In the genomic region with DNA sequence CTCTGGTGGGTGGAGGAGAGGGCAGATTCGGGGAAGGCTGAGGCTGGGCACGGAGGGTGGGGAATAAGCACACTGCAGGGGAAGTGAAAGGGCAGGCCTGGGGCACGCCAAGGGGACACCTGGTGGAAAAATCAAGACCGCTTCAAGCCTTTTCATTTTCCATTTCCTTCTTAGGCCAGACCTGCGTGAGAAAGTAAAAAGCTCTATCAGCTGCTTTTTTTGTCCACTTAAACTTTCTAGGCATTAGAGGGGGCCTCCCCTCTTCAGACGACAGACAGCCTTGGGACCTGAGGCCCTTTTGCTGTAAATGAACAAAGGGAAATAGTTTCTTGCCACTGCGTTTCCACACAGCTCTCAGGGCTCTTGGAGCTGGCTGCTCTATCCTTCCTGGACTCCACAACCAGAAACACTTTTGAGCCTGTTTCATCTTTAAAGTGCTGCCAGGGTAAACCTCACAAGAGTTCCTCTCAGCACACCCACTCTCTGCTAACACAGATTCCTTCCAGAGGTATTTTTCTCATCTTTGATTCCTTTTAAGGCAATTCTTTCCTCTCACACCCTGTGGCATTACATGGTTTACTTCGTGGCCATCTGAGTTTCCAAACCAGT, we compare ENCODE assay signal across 8 cellular contexts. TPM values are rescaled to one million over a fixed set of nuclear protein-coding genes. Genes with fewer than 3 reads are reported as not detected.
A peak's percentile ranks its signal among the peaks of the same experiment; 100 is the strongest.
DNase-seq lines count a peak whose midpoint lies in the region; ATAC-seq and TF ChIP-seq lines count a peak whose summit lies in the region.

No MANE protein-coding gene starts in this region.

- no peaks in the 10 kb centered on the region for H3K9me3 ChIP-seq in esophagus (ENCODE audit: control insufficient read depth in 2 of 2, insufficient read depth in 1 of 2, low read depth in 1 of 2, low read length in 1 of 2)
- H3K9me3 ChIP-seq in testis, result no peaks in the 10 kb centered on the region

- WGBS in esophagus, 2 donors, result 40 to 50% methylated on average over 8 of the region's 8 CpGs
- 61 to 69% methylated on average over 8 of the region's 8 CpGs for WGBS in testis, 2 donors

- H3K27ac ChIP-seq in esophagus (ENCODE audit: low read depth in 2 of 2, low read length in 1 of 2) (peak overlapping the region; percentile 1 to 21), testis (peak overlapping the region in 1 of 2 donors; percentile 53)

- H3K4me1 ChIP-seq in esophagus (ENCODE audit: control insufficient read depth in 2 of 2, insufficient read depth in 2 of 2, low read length in 1 of 2) (peaks cover 6% of the 10 kb centered on the region in 2 donors), testis (peaks cover 6% of the 10 kb centered on the region)

- no peak overlapping the region for H3K4me3 ChIP-seq in esophagus (ENCODE audit: low read depth in 1 of 2, low read length in 2 of 2)
- H3K4me3 ChIP-seq in testis, result no peak overlapping the region
- H3K4me3 ChIP-seq in H7 (ENCODE audit: insufficient read depth, low read depth, low read length), result no peak overlapping the region

- peak; percentile 41 for ATAC-seq in GM19467 (IDR thresholded peaks at IDR 0.05; ENCODE audit: unreplicated experiment)
- ATAC-seq in HG03457 (IDR thresholded peaks at IDR 0.05; ENCODE audit: unreplicated experiment), result peak; percentile 55

- no peaks in the 10 kb centered on the region for H3K27me3 ChIP-seq in esophagus (ENCODE audit: control insufficient read depth in 1 of 2, insufficient read depth in 2 of 2, low read length in 2 of 2)
- no peaks in the 10 kb centered on the region for H3K27me3 ChIP-seq in testis
- H3K27me3 ChIP-seq in H7 (ENCODE audit: control insufficient read depth, insufficient read depth, low read length), result no peaks in the 10 kb centered on the region

- DNase-seq in EH (ENCODE audit: low read depth) (peak; percentile 25), D341Med (ENCODE audit: low spot score) (no peak), testis (no peak), kidney glomerular epithelial cell (lab: John Stamatoyannopoulos, UW) (no peak), H7 (no peak)

- TF ChIP-seq POLR2A in testis (IDR thresholded peaks at IDR 0.05), result no peak

- intact Hi-C loops in testis (cut with DNase I; ENCODE audit: low total_unique reads), result no loop called here

- H3K36me3 ChIP-seq in esophagus (ENCODE audit: control insufficient read depth in 2 of 2, insufficient read depth in 2 of 2, low read length in 1 of 2) (peaks cover 10 to 32% of the 10 kb centered on the region in 2 donors), testis (ENCODE audit: low read depth, missing control alignments) (no peaks in the 10 kb centered on the region), H7 (replicated peaks; ENCODE audit: control insufficient read depth, insufficient read depth, low read length) (no peaks in the 10 kb centered on the region; the same call in 1 of the 2 replicates)

- TF ChIP-seq CTCF in testis (IDR thresholded peaks at IDR 0.05), result no peak

RNA-seq across cellular contexts. Expression of a gene that starts 25.0 kb away (rescaled TPM):
- polyA plus RNA-seq in esophagus, result under 1 TPM; 0.06 to 0.20 TPM
- total RNA-seq in testis, result under 1 TPM; 0.16 to 0.25 TPM
- 0.78 TPM for polyA plus RNA-seq in testis (ENCODE audit: insufficient read depth, low read depth, low replicate concordance)
- total RNA-seq in H7 (2014; rRNA removed; shearing (Covaris generic)), result 0.07 TPM in 1 of 2 replicates, not detected in the other
